ENCODE assay signal across 25 cellular contexts in genomic region chr5:107056278-107056677, GRCh38.
"Had no signal": no experiment of that assay in that cellular context is flagged by ENCODE, and none has a peak within 500 bp of the region (broad histone marks: within the 10 kb centered on the region; RNA-seq: fewer than 3 reads in every experiment).

No MANE protein-coding gene starts in this region.

- DNase-seq: activated B cell treated with CpG ODN at 0.5 μM for 24 hours; activated CD4-positive, alpha-beta T cell treated with anti-CD3 and anti-CD28 coated beads for 36 hours; activated CD4-positive, alpha-beta T cell treated with anti-CD3 and anti-CD28 coated beads, Interleukin-2, amount 50 U/mL, for 4 hours; activated CD8-positive, alpha-beta memory T cell treated with anti-CD3 and anti-CD28 coated beads for 24 hours; activated CD8-positive, alpha-beta memory T cell treated with anti-CD3 and anti-CD28 coated beads, Interleukin-2, amount 50 U/mL, for 4 hours; activated naive CD4-positive, alpha-beta T cell treated with Interleukin-2 at 50 U/mL for 16 hours; activated naive CD8-positive, alpha-beta T cell treated with anti-CD3 and anti-CD28 coated beads, Interleukin-2, amount 10 ng/mL, durations not matched to agents 7 days and 5 days; activated T-cell treated with anti-CD3 and anti-CD28 coated beads, Interleukin-2, amount 50 U/mL, for 24 hours; erythroblast; foreskin fibroblast; hippocampal formation; lower lobe of right lung; mesendoderm; mucosa of descending colon; naive B cell; nucleus accumbens; posterior cingulate gyrus; spleen; stimulated activated CD4-positive, alpha-beta T cell treated with anti-CD3 and anti-CD28 coated beads, Interleukin-4, amount 100 ng/mL, for 24 hours; stimulated activated naive CD4-positive, alpha-beta T cell treated with Interleukin-2 at 50 U/mL for 16 hours; SW 1271; T-helper 17 cell; upper lobe of right lung had no signal

- H3K27me3 ChIP-seq: spleen, upper lobe of right lung had no signal

- H3K27ac ChIP-seq: lower lobe of right lung, spleen, upper lobe of right lung had no signal

- H3K9me3 ChIP-seq: lower lobe of right lung, mucosa of descending colon, spleen, upper lobe of right lung had no signal

- FAIRE-seq: endometrium had no signal

- H3K36me3 ChIP-seq: lower lobe of right lung, spleen, upper lobe of right lung had no signal

- H3K4me1 ChIP-seq: lower lobe of right lung, spleen, upper lobe of right lung had no signal

- ATAC-seq: activated CD4-positive, alpha-beta T cell treated with anti-CD3 and anti-CD28 coated beads for 36 hours; activated T-helper 17 cell treated with anti-CD3 and anti-CD28 coated beads, Interleukin-2, amount 50 U/mL, for 72 hours; lower lobe of right lung; mucosa of descending colon; T-helper 17 cell; upper lobe of right lung had no signal

- H3K4me3 ChIP-seq: lower lobe of right lung, mucosa of descending colon, spleen, upper lobe of right lung had no signal
